ENCODE assay signal across 8 cellular contexts in genomic region chr2:10120938-10121574, GRCh38. TPM values are rescaled to one million over a fixed set of nuclear protein-coding genes. Genes with fewer than 3 reads are reported as not detected.
DNase-seq lines count a peak whose midpoint lies in the region; ATAC-seq and TF ChIP-seq lines count a peak whose summit lies in the region.

No MANE protein-coding gene starts in this region.

- no peak for TF ChIP-seq EP300 in suprapubic skin (IDR thresholded peaks at IDR 0.05)

- peaks cover 42% of the 10 kb centered on the region for H3K4me1 ChIP-seq in DOHH2 (ENCODE audit: control insufficient read depth, low read length)
- H3K4me1 ChIP-seq in iPS-20b (ENCODE audit: insufficient read depth, low read length), result peaks cover 4% of the 10 kb centered on the region; the same call in 1 of the 2 replicates
- peaks cover 35% of the 10 kb centered on the region for H3K4me1 ChIP-seq in suprapubic skin

- H3K36me3 ChIP-seq in DOHH2 (ENCODE audit: control insufficient read depth, low read length) (peaks cover 52% of the 10 kb centered on the region), iPS-20b (ENCODE audit: insufficient read depth, low read depth, low read length) (peaks cover 28% of the 10 kb centered on the region), suprapubic skin (no peaks in the 10 kb centered on the region)

- H3K4me3 ChIP-seq in DOHH2 (ENCODE audit: low read length) (peak overlapping the region; percentile 92), iPS-20b (ENCODE audit: low read length) (peak overlapping the region; percentile 87), suprapubic skin (peak overlapping the region; percentile 64)

- H3K27ac Mint-ChIP-seq in IgD-negative memory B cell, result peak overlapping the region; percentile 85 to 98 (median 88)
- H3K27ac Mint-ChIP-seq in activated CD8-positive, alpha-beta T cell treated with anti-CD3 and anti-CD28 coated beads for 36 hours, result peak overlapping the region; percentile 98

- H3K36me3 Mint-ChIP-seq in IgD-negative memory B cell, result peaks cover 1% of the 10 kb centered on the region
- H3K36me3 Mint-ChIP-seq in activated CD8-positive, alpha-beta T cell treated with anti-CD3 and anti-CD28 coated beads for 36 hours (ENCODE audit: low read depth), result peaks cover 49% of the 10 kb centered on the region

- no peak for TF ChIP-seq POLR2A in suprapubic skin (IDR thresholded peaks at IDR 0.05)

- WGBS in suprapubic skin, result 41% methylated on average over 9 of the region's 9 CpGs

- peaks cover 8% of the 10 kb centered on the region for H3K27me3 Mint-ChIP-seq in IgD-negative memory B cell
- peaks cover 2% of the 10 kb centered on the region for H3K27me3 Mint-ChIP-seq in activated CD8-positive, alpha-beta T cell treated with anti-CD3 and anti-CD28 coated beads for 36 hours

- no peaks in the 10 kb centered on the region for H3K27me3 ChIP-seq in DOHH2 (ENCODE audit: control insufficient read depth, low read length)
- H3K27me3 ChIP-seq in iPS-20b (ENCODE audit: insufficient read depth, low read length), result no peaks in the 10 kb centered on the region
- peaks cover 12% of the 10 kb centered on the region for H3K27me3 ChIP-seq in suprapubic skin

- H3K9ac ChIP-seq in iPS-20b (ENCODE audit: low read depth, low read length), result peak overlapping the region; percentile 84

- H3K27ac ChIP-seq in DOHH2 (ENCODE audit: low read depth, low read length) (peak overlapping the region; percentile 92), iPS-20b (ENCODE audit: low read length) (peak overlapping the region; percentile 76), suprapubic skin (no peak overlapping the region)

- no peaks in the 10 kb centered on the region for H3K9me3 ChIP-seq in DOHH2 (ENCODE audit: control insufficient read depth, insufficient read depth, low read length)
- no peaks in the 10 kb centered on the region for H3K9me3 ChIP-seq in iPS-20b (ENCODE audit: insufficient read depth, low read depth, low read length)
- no peaks in the 10 kb centered on the region for H3K9me3 ChIP-seq in suprapubic skin

- peaks cover 87% of the 10 kb centered on the region for H3K79me2 ChIP-seq in DOHH2 (ENCODE audit: control insufficient read depth, low read length)

- POLR2A ChIA-PET in activated CD8-positive, alpha-beta T cell treated with anti-CD3 and anti-CD28 coated beads for 36 hours (lab: Charles Lee), result interaction anchor here (0.5 to 3.3 kb wide), 21 partner anchors 8 to 568 kb away, joined by 3 to 18 read pairs (median 4); partner anchors contain the start of gene KLF11

- peaks cover 27% of the 10 kb centered on the region for H3F3A ChIP-seq in DOHH2 (ENCODE audit: control insufficient read depth, insufficient read depth)

- CTCF ChIA-PET in activated CD8-positive, alpha-beta T cell treated with anti-CD3 and anti-CD28 coated beads for 36 hours (lab: Charles Lee), result interaction anchor here (1.0 to 5.4 kb wide), 6 partner anchors 24 to 314 kb away, joined by 3 to 34 read pairs (median 5); no protein-coding TSS in a partner anchor

- ATAC-seq in activated CD8-positive, alpha-beta T cell treated with anti-CD3 and anti-CD28 coated beads for 36 hours, result no peak
- ATAC-seq in GM18873 (IDR thresholded peaks at IDR 0.05; ENCODE audit: low FRiP score, unreplicated experiment) (no peak), GM19467 (IDR thresholded peaks at IDR 0.05; ENCODE audit: unreplicated experiment) (no peak)

- peaks cover 21 to 29% (median 21%) of the 10 kb centered on the region in 3 donors for H3K4me1 Mint-ChIP-seq in IgD-negative memory B cell
- H3K4me1 Mint-ChIP-seq in activated CD8-positive, alpha-beta T cell treated with anti-CD3 and anti-CD28 coated beads for 36 hours (ENCODE audit: low read depth), result peaks cover 27% of the 10 kb centered on the region

- H3K9me2 ChIP-seq in DOHH2 (replicated peaks; ENCODE audit: control insufficient read depth, low read length), result no peaks in the 10 kb centered on the region

- H3K9me3 Mint-ChIP-seq in IgD-negative memory B cell, result no peaks in the 10 kb centered on the region
- H3K9me3 Mint-ChIP-seq in activated CD8-positive, alpha-beta T cell treated with anti-CD3 and anti-CD28 coated beads for 36 hours, result no peaks in the 10 kb centered on the region

- peak overlapping the region; percentile 93 to 100 (median 96) for H3K4me3 Mint-ChIP-seq in IgD-negative memory B cell
- H3K4me3 Mint-ChIP-seq in activated CD8-positive, alpha-beta T cell treated with anti-CD3 and anti-CD28 coated beads for 36 hours, result peak overlapping the region; percentile 89

- no peak for TF ChIP-seq CTCF in DOHH2 (IDR thresholded peaks at IDR 0.05; ENCODE audit: low read depth, low read length, poor library complexity, severe bottlenecking)
- TF ChIP-seq CTCF in activated CD8-positive, alpha-beta T cell treated with anti-CD3 and anti-CD28 coated beads for 36 hours (IDR thresholded peaks at IDR 0.05), result no peak
- TF ChIP-seq CTCF in suprapubic skin (IDR thresholded peaks at IDR 0.05), result no peak

- DNase-seq in activated CD8-positive, alpha-beta T cell treated with anti-CD3 and anti-CD28 coated beads for 36 hours, result no peak
- DNase-seq in suprapubic skin (ENCODE audit: low spot score in 2 of 2) (no peak), OCI-M2 (lab: John Stamatoyannopoulos, UW; ENCODE audit: unreplicated experiment) (no peak)

- intact Hi-C loops in activated CD8-positive, alpha-beta T cell treated with anti-CD3 and anti-CD28 coated beads for 36 hours (cut with micrococcal nuclease), result loop anchor here (5.0 to 10.0 kb wide), 3 partner anchors 39 to 326 kb away; partner anchors contain the start of genes CYS1, HPCAL1 and ODC1

- peak overlapping the region; percentile 81 for H3K4me2 ChIP-seq in DOHH2 (ENCODE audit: low read length)

- H4K20me1 ChIP-seq in DOHH2 (ENCODE audit: control insufficient read depth, insufficient read depth, low read depth, low read length), result peaks cover 20% of the 10 kb centered on the region

RNA-seq across cellular contexts. Expression of gene RRM2, which starts 1.5 kb away (rescaled TPM):
- polyA plus RNA-seq in IgD-negative memory B cell, result 1.0 TPM
- total RNA-seq in activated CD8-positive, alpha-beta T cell treated with anti-CD3 and anti-CD28 coated beads for 36 hours, result 100 to 1,000 TPM; 368 to 396 TPM
- 1 to 10 TPM; 1.1 to 6.0 (median 2.4) TPM for total RNA-seq in suprapubic skin

RNA-seq across cellular contexts. Expression of gene CYS1, which starts 40.8 kb away (rescaled TPM):
- polyA plus RNA-seq in IgD-negative memory B cell, result not detected
- total RNA-seq in activated CD8-positive, alpha-beta T cell treated with anti-CD3 and anti-CD28 coated beads for 36 hours, result under 1 TPM; 0.11 to 0.32 TPM
- total RNA-seq in suprapubic skin, result 1 to 10 TPM in 1 of 4 donors, under 1 TPM in 1, not detected in 2; 0.32 to 1.8 TPM

Comparison
In these comparisons a context has a peak if more than half of its experiments do, and no peak if none do; other contexts are left out.
1. RNA of gene RRM2, which starts 1.5 kb away (total RNA-seq): 368 to 396 TPM in activated CD8-positive, alpha-beta T cell treated with anti-CD3 and anti-CD28 coated beads for 36 hours; 1.1 to 6.0 TPM in suprapubic skin; every median in the first group is over 10 times any median in the second.
2. Peak in every context shown above with its lines, with median percentiles within 50 percentile points of each other: H3K4me3 ChIP-seq.